In genomic region chr10:70053212-70053895, GRCh38 we compare ENCODE assay signal across 8 cellular contexts. TPM values are rescaled to one million over a fixed set of nuclear protein-coding genes. Genes with fewer than 3 reads are reported as not detected.
DNase-seq lines count a peak whose midpoint lies in the region; ATAC-seq, FAIRE-seq and TF ChIP-seq lines count a peak whose summit lies in the region.

No MANE protein-coding gene starts in this region.

- H3K4me1 ChIP-seq in A549 (no peaks in the 10 kb centered on the region), iPS-20b (ENCODE audit: insufficient read depth, low read length) (peaks cover 11% of the 10 kb centered on the region; the same call in 1 of the 2 replicates)

- TF ChIP-seq EP300 in A549 (IDR thresholded peaks at IDR 0.05): no peak

- in situ Hi-C loops in astrocyte of the spinal cord (cut with HindIII; ENCODE audit: low sequenced_read_pairs): no loop called here

- no peak for FAIRE-seq in A549 (lab: Jason Lieb, UNC)

- H3K4me3 ChIP-seq in A549 (peak overlapping the region; percentile 79), H7 (ENCODE audit: insufficient read depth, low read depth, low read length) (peak overlapping the region; percentile 65), astrocyte of the spinal cord (ENCODE audit: low read depth, low read length) (peak overlapping the region; percentile 76), iPS-20b (ENCODE audit: low read length) (peak overlapping the region; percentile 82), skin epidermis (peak overlapping the region; percentile 45 to 79 (median 64))

- H3K27me3 ChIP-seq in H7 (ENCODE audit: control insufficient read depth, insufficient read depth, low read length) (peaks cover 64% of the 10 kb centered on the region), iPS-20b (ENCODE audit: insufficient read depth, low read length) (peaks cover 82% of the 10 kb centered on the region)

- ATAC-seq in A549 (peak; percentile 55), HG02759 (IDR thresholded peaks at IDR 0.05; ENCODE audit: unreplicated experiment) (no peak), GM21786 (IDR thresholded peaks at IDR 0.05; ENCODE audit: unreplicated experiment) (no peak)

- TF ChIP-seq CTCF in A549 (IDR thresholded peaks at IDR 0.05) (no peak), astrocyte of the spinal cord (IDR thresholded peaks at IDR 0.05; ENCODE audit: low read depth, low read length) (no peak)

- H3K27ac ChIP-seq in A549: peak overlapping the region; percentile 80 to 97
- H3K27ac ChIP-seq in iPS-20b (ENCODE audit: low read length): no peak overlapping the region
- peak overlapping the region; percentile 10 to 84 (median 59) for H3K27ac ChIP-seq in skin epidermis

- H3K9ac ChIP-seq in iPS-20b (ENCODE audit: low read depth, low read length): peak overlapping the region; percentile 85

- peak in 1 of 2 experiments; percentile 15 for DNase-seq in A549 (ENCODE audit: low read depth in 1 of 2, low spot score in 1 of 2)
- peak; percentile 83 for DNase-seq in H7
- DNase-seq in astrocyte of the spinal cord (ENCODE audit: low read depth, low spot score): peak; percentile 23
- DNase-seq in effector CD8-positive, alpha-beta T cell (lab: John Stamatoyannopoulos, UW): no peak

- 0 out of 2 replicates have a peak, but pooled peaks have one; percentile 10 for TF ChIP-seq POLR2A in A549 (IDR thresholded peaks at IDR 0.05; ENCODE audit: low read length)

- H3K9me3 ChIP-seq in A549: no peaks in the 10 kb centered on the region
- no peaks in the 10 kb centered on the region for H3K9me3 ChIP-seq in iPS-20b (ENCODE audit: insufficient read depth, low read depth, low read length)

- under 1% methylated on average over 37 of the region's 81 CpGs for WGBS in A549 (ENCODE audit: missing lambda C conversion rate)

- POLR2A ChIA-PET in A549 (lab: Yijun Ruan, JAX): interaction anchor here (1.6 kb wide), 1 partner anchor 9 kb away, joined by 4 read pairs; no protein-coding TSS in a partner anchor

- H3K4me2 ChIP-seq in A549: peak overlapping the region; percentile 74

- CTCF ChIA-PET in A549 (lab: Yijun Ruan, JAX): interaction anchor here (0.9 to 3.0 kb wide), 5 partner anchors 12 to 138 kb away, joined by 3 to 8 read pairs (median 4); no protein-coding TSS in a partner anchor

- no peak for TF ChIP-seq RAD21 in A549 (conservative IDR thresholded peaks at IDR 0.05 in 1 of 2, IDR thresholded peaks at IDR 0.05 in 1 of 2)

- H3K36me3 ChIP-seq in H7 (replicated peaks; ENCODE audit: control insufficient read depth, insufficient read depth, low read length) (no peaks in the 10 kb centered on the region), iPS-20b (ENCODE audit: insufficient read depth, low read depth, low read length) (no peaks in the 10 kb centered on the region)

TF ChIP-seq in A549, 52 proteins besides CTCF, POLR2A, EP300 and RAD21:
- TF ChIP-seq HEYL (CRISPR knock-in tag; IDR thresholded peaks at IDR 0.05) (no peak), KDM5A (IDR thresholded peaks at IDR 0.05) (no peak), TFCP2L1 (CRISPR knock-in tag; IDR thresholded peaks at IDR 0.05) (no peak), PHF8 (IDR thresholded peaks at IDR 0.05; ENCODE audit: borderline replicate concordance, low read depth) (peak; percentile 49; the same call in 1 of the 2 replicates), MYC (IDR thresholded peaks at IDR 0.05; ENCODE audit: borderline replicate concordance, low read length) (no peak)
- TF ChIP-seq, protein P1, sequence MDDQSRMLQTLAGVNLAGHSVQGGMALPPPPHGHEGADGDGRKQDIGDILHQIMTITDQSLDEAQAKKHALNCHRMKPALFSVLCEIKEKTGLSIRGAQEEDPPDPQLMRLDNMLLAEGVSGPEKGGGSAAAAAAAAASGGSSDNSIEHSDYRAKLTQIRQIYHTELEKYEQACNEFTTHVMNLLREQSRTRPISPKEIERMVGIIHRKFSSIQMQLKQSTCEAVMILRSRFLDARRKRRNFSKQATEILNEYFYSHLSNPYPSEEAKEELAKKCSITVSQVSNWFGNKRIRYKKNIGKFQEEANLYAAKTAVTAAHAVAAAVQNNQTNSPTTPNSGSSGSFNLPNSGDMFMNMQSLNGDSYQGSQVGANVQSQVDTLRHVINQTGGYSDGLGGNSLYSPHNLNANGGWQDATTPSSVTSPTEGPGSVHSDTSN (IDR thresholded peaks at IDR 0.05): no peak
- TF ChIP-seq, protein P2, sequence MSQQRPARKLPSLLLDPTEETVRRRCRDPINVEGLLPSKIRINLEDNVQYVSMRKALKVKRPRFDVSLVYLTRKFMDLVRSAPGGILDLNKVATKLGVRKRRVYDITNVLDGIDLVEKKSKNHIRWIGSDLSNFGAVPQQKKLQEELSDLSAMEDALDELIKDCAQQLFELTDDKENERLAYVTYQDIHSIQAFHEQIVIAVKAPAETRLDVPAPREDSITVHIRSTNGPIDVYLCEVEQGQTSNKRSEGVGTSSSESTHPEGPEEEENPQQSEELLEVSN (IDR thresholded peaks at IDR 0.05; ENCODE audit: borderline replicate concordance, low read depth): 0 out of 2 replicates have a peak, but pooled peaks have one; percentile 52

RNA-seq across cellular contexts. Expression of gene MACROH2A2, which starts 0.7 kb away (rescaled TPM):
- polyA plus RNA-seq in A549 (2011; rRNA removed): 19.7 and 22.2 TPM in 2 replicates
- 23.7 and 25.1 TPM in 2 replicates for polyA plus RNA-seq in A549 (2012; cell fraction: cytosol; rRNA removed)
- polyA plus RNA-seq in A549 (2012; cell fraction: nucleus; rRNA removed): 18.5 and 23.7 TPM in 2 replicates
- 27.5 to 30.9 TPM (median 29.6 TPM) in 3 replicates for polyA plus RNA-seq in A549 (2017; fragmentation: RNase III; extraction: RNeasy Plus Mini Kit Qiagen cat#74134 plus additional on column Dnase treatment)
- polyA minus RNA-seq in A549 (2011; rRNA and poly(A)+ RNA removed): 17.9 and 18.6 TPM in 2 replicates
- 40.1 and 47.4 TPM in 2 replicates for total RNA-seq in H7 (2014; rRNA removed; shearing (Covaris generic))

Comparison
In these comparisons a context has a peak if more than half of its experiments do, and no peak if none do; other contexts are left out.
1. ATAC-seq: peak in A549 (2 of 2); none in HG02759 (single experiment) and GM21786 (single experiment).
2. Peak in every context shown above with its lines, with median percentiles within 50 percentile points of each other: H3K4me3 ChIP-seq.